21 cellular contexts compared by ENCODE assay signal in genomic region chr21:15495965-15496364, GRCh38.
DNase-seq lines count a peak whose midpoint lies in the region; TF ChIP-seq lines count a peak whose summit lies in the region.
"Had no signal": no experiment of that assay in that cellular context is flagged by ENCODE, and none has a peak within 500 bp of the region (broad histone marks: within the 10 kb centered on the region; RNA-seq: fewer than 3 reads in every experiment).

No MANE protein-coding gene starts in this region.

- no peaks in the 10 kb centered on the region for H3K27me3 ChIP-seq in fibroblast of lung (ENCODE audit: control insufficient read depth, insufficient read depth, low read length)
- H3K27me3 ChIP-seq: BLaER1, cardiac muscle cell, spleen, tibial artery had no signal

- H3K4me3 ChIP-seq in fibroblast of lung (replicated peaks in 1 of 4; ENCODE audit: control extremely low read depth in 1 of 4, insufficient read depth in 1 of 4, low read depth in 3 of 4, low read length in 4 of 4): no peak overlapping the region
- H3K4me3 ChIP-seq in skeletal muscle cell (ENCODE audit: low read depth, low read length): no peak overlapping the region
- H3K4me3 ChIP-seq: BLaER1, cardiac muscle cell, lower lobe of right lung, spleen, tibial artery had no signal

- DNase-seq in HS-27A (ENCODE audit: low read depth) (peak; percentile 45), astrocyte of the hippocampus (ENCODE audit: low read depth, low spot score) (peak; percentile 2), fibroblast of lung (ENCODE audit: low read depth in 2 of 2) (peak; percentile 1 to 27), skeletal muscle cell (ENCODE audit: low read depth) (peak; percentile 69), mesothelial cell of epicardium (ENCODE audit: low spot score in 2 of 2, unreplicated experiment in 2 of 2) (no peak), HuH-7 (ENCODE audit: low spot score) (no peak)
- no peak for DNase-seq in stimulated activated naive CD4-positive, alpha-beta T cell treated with Interleukin-2 at 50 U/mL for 16 hours (lab: John Stamatoyannopoulos, UW)
- DNase-seq: activated CD4-positive, alpha-beta T cell treated with anti-CD3 and anti-CD28 coated beads, Interleukin-2, amount 50 U/mL, for 48 hours; activated T-cell treated with anti-CD3 and anti-CD28 coated beads, Interleukin-2, amount 50 U/mL, for 1 hour; effector memory CD8-positive, alpha-beta T cell; lower lobe of right lung; MM.1S; NCI-H187; NCI-H345; spleen; tibial artery had no signal

- no peak overlapping the region for H3K4me2 ChIP-seq in fibroblast of lung (ENCODE audit: extremely low read depth, insufficient read depth, low read length)
- H3K4me2 ChIP-seq: BLaER1 had no signal

- H3K36me3 Mint-ChIP-seq in mesothelial cell of epicardium: no peaks in the 10 kb centered on the region
- H3K36me3 Mint-ChIP-seq: activated naive CD4-positive, alpha-beta T cell treated with anti-CD3 and anti-CD28 coated beads, Interleukin-2, amount 50 U/mL, for 72 hours had no signal

- H4K20me1 ChIP-seq in fibroblast of lung (ENCODE audit: control insufficient read depth, extremely low read depth, insufficient read depth, low read length): no peaks in the 10 kb centered on the region
- H4K20me1 ChIP-seq: BLaER1 had no signal

- no peak overlapping the region for H3K9ac ChIP-seq in fibroblast of lung (ENCODE audit: insufficient read depth, low read length)
- H3K9ac ChIP-seq: BLaER1 had no signal

- H3K4me1 Mint-ChIP-seq in mesothelial cell of epicardium: peaks cover 15% of the 10 kb centered on the region

- H3K9me3 Mint-ChIP-seq in mesothelial cell of epicardium: no peaks in the 10 kb centered on the region
- H3K9me3 Mint-ChIP-seq: effector memory CD8-positive, alpha-beta T cell; naive thymus-derived CD8-positive, alpha-beta T cell had no signal

- no peak overlapping the region for H2AFZ ChIP-seq in fibroblast of lung (ENCODE audit: low read length)

- TF ChIP-seq CTCF in fibroblast of lung (conservative IDR thresholded peaks at IDR 0.05 in 1 of 2, IDR thresholded peaks at IDR 0.05 in 1 of 2; ENCODE audit: low read depth in 1 of 2, low read length in 2 of 2) (no peak), mesothelial cell of epicardium (IDR thresholded peaks at IDR 0.05; ENCODE audit: unreplicated experiment) (no peak)

- H3K36me3 ChIP-seq in fibroblast of lung (ENCODE audit: control insufficient read depth, insufficient read depth, low read length): no peaks in the 10 kb centered on the region
- H3K36me3 ChIP-seq: cardiac muscle cell, lower lobe of right lung, spleen, tibial artery had no signal

- no peak overlapping the region for H3K4me3 Mint-ChIP-seq in mesothelial cell of epicardium
- H3K4me3 Mint-ChIP-seq: effector memory CD8-positive, alpha-beta T cell; naive thymus-derived CD8-positive, alpha-beta T cell had no signal

- no peak overlapping the region for H3K27ac Mint-ChIP-seq in mesothelial cell of epicardium
- H3K27ac Mint-ChIP-seq: activated naive CD4-positive, alpha-beta T cell treated with anti-CD3 and anti-CD28 coated beads, Interleukin-2, amount 50 U/mL, for 72 hours; effector memory CD8-positive, alpha-beta T cell; naive thymus-derived CD8-positive, alpha-beta T cell had no signal

- H3K27me3 Mint-ChIP-seq in mesothelial cell of epicardium (ENCODE audit: low read depth): no peaks in the 10 kb centered on the region
- H3K27me3 Mint-ChIP-seq: effector memory CD8-positive, alpha-beta T cell; naive thymus-derived CD8-positive, alpha-beta T cell had no signal

- no peak overlapping the region for H3K27ac ChIP-seq in fibroblast of lung (ENCODE audit: insufficient read depth, low read length)
- H3K27ac ChIP-seq: BLaER1, cardiac muscle cell, lower lobe of right lung, spleen, tibial artery, VCaP had no signal

- H3K4me1 ChIP-seq in fibroblast of lung (ENCODE audit: control insufficient read depth, extremely low read depth, insufficient read depth, low read length): no peaks in the 10 kb centered on the region
- H3K4me1 ChIP-seq: BLaER1, lower lobe of right lung, spleen, tibial artery had no signal

- H3K79me2 ChIP-seq in fibroblast of lung (ENCODE audit: control insufficient read depth, insufficient read depth, low read length): no peaks in the 10 kb centered on the region

- no peaks in the 10 kb centered on the region for H3K9me3 ChIP-seq in fibroblast of lung (ENCODE audit: control insufficient read depth, insufficient read depth, low read depth, low read length)
- H3K9me3 ChIP-seq: lower lobe of right lung, spleen, tibial artery had no signal

Comparison
In these comparisons a context has a peak if more than half of its experiments do, and no peak if none do; other contexts are left out.
1. DNase-seq: peak in HS-27A (single experiment), astrocyte of the hippocampus (single experiment), fibroblast of lung (2 of 2) and skeletal muscle cell (single experiment); none in stimulated activated naive CD4-positive, alpha-beta T cell treated with Interleukin-2 at 50 U/mL for 16 hours (single experiment), mesothelial cell of epicardium (0 of 2) and HuH-7 (single experiment).